In genomic region chr9:84002344-84002743, GRCh38 we compare ENCODE assay signal across 11 cellular contexts. TPM values are rescaled to one million over a fixed set of nuclear protein-coding genes. Genes with fewer than 3 reads are reported as not detected.
A peak's percentile ranks its signal among the peaks of the same experiment; 100 is the strongest.
DNase-seq lines count a peak whose midpoint lies in the region; ATAC-seq and TF ChIP-seq lines count a peak whose summit lies in the region.
"Had no signal": no experiment of that assay in that cellular context is flagged by ENCODE, and none has a peak within 500 bp of the region (broad histone marks: within the 10 kb centered on the region; RNA-seq: fewer than 3 reads in every experiment).

No MANE protein-coding gene starts in this region.

- ATAC-seq in HG02870 (IDR thresholded peaks at IDR 0.05; ENCODE audit: unreplicated experiment), result peak; percentile 82

- H3K9me3 Mint-ChIP-seq in activated CD4-positive, alpha-beta T cell treated with anti-CD3 and anti-CD28 coated beads, Interleukin-2, amount 10 ng/mL, durations not matched to agents 24 days and 14 days, result no peaks in the 10 kb centered on the region
- no peaks in the 10 kb centered on the region for H3K9me3 Mint-ChIP-seq in osteocyte (ENCODE audit: unreplicated experiment)

- no peaks in the 10 kb centered on the region for H3K27me3 Mint-ChIP-seq in activated CD4-positive, alpha-beta T cell treated with anti-CD3 and anti-CD28 coated beads, Interleukin-2, amount 10 ng/mL, durations not matched to agents 24 days and 14 days
- H3K27me3 Mint-ChIP-seq in osteocyte (ENCODE audit: unreplicated experiment), result no peaks in the 10 kb centered on the region

- H3K4me1 Mint-ChIP-seq in activated CD4-positive, alpha-beta T cell treated with anti-CD3 and anti-CD28 coated beads, Interleukin-2, amount 10 ng/mL, durations not matched to agents 24 days and 14 days, result peaks cover 17% of the 10 kb centered on the region
- peaks cover 20% of the 10 kb centered on the region for H3K4me1 Mint-ChIP-seq in osteocyte (ENCODE audit: unreplicated experiment)

- H3K27me3 ChIP-seq in adipocyte (replicated peaks; ENCODE audit: control insufficient read depth, insufficient read depth, low read length), result no peaks in the 10 kb centered on the region

- TF ChIP-seq CTCF in osteocyte (IDR thresholded peaks at IDR 0.05), result no peak

- intact Hi-C loops in activated CD4-positive, alpha-beta T cell treated with anti-CD3 and anti-CD28 coated beads, Interleukin-2, amount 10 ng/mL, durations not matched to agents 24 days and 14 days (cut with micrococcal nuclease), result no loop called here

- peaks cover 31% of the 10 kb centered on the region for H3K36me3 Mint-ChIP-seq in activated CD4-positive, alpha-beta T cell treated with anti-CD3 and anti-CD28 coated beads, Interleukin-2, amount 10 ng/mL, durations not matched to agents 24 days and 14 days (ENCODE audit: low read depth)
- peaks cover 10% of the 10 kb centered on the region for H3K36me3 Mint-ChIP-seq in osteocyte (ENCODE audit: unreplicated experiment)

- H3K9me3 ChIP-seq in adipocyte (ENCODE audit: control insufficient read depth, low read length), result peaks cover under 1% of the 10 kb centered on the region

- no peak for DNase-seq in activated CD4-positive, alpha-beta T cell treated with anti-CD3 and anti-CD28 coated beads, Interleukin-2, amount 10 ng/mL, durations not matched to agents 24 days and 14 days
- no peak for DNase-seq in activated CD4-positive, alpha-beta T cell treated with anti-CD3 and anti-CD28 coated beads for 48 hours
- DNase-seq in adipocyte (ENCODE audit: low read depth) (peak; percentile 27), osteocyte (ENCODE audit: extremely low spot score, unreplicated experiment) (no peak), GOT3 (lab: John Stamatoyannopoulos, UW) (no peak), cerebellum (ENCODE audit: low spot score) (no peak), NCI-H2107 (lab: John Stamatoyannopoulos, UW) (no peak)
- DNase-seq: left cardiac atrium; NCI-H187; stimulated activated CD4-positive, alpha-beta T cell treated with anti-CD3 and anti-CD28 coated beads, Interleukin-4, amount 100 ng/mL, for 4 hours had no signal

- no peak overlapping the region for H3K27ac Mint-ChIP-seq in activated CD4-positive, alpha-beta T cell treated with anti-CD3 and anti-CD28 coated beads, Interleukin-2, amount 10 ng/mL, durations not matched to agents 24 days and 14 days
- H3K27ac Mint-ChIP-seq in osteocyte (ENCODE audit: unreplicated experiment), result peak overlapping the region; percentile 80

- H3K4me3 Mint-ChIP-seq in activated CD4-positive, alpha-beta T cell treated with anti-CD3 and anti-CD28 coated beads, Interleukin-2, amount 10 ng/mL, durations not matched to agents 24 days and 14 days, result peak overlapping the region; percentile 51
- peak overlapping the region; percentile 57 for H3K4me3 Mint-ChIP-seq in osteocyte (ENCODE audit: unreplicated experiment)

- H3K9ac ChIP-seq in adipocyte (ENCODE audit: low read length), result no peak overlapping the region

- peaks cover 13% of the 10 kb centered on the region for H3K4me1 ChIP-seq in adipocyte (ENCODE audit: control insufficient read depth, insufficient read depth, low read length)

- H3K4me3 ChIP-seq in adipocyte (ENCODE audit: low read length), result peak overlapping the region; percentile 57

- H3K36me3 ChIP-seq in adipocyte (ENCODE audit: control insufficient read depth, insufficient read depth, low read length, severe bottlenecking), result no peaks in the 10 kb centered on the region

RNA-seq across cellular contexts. Expression of gene RMI1, which starts 21.7 kb away (rescaled TPM):
- 28.9 and 29.3 TPM in 2 replicates for total RNA-seq in activated CD4-positive, alpha-beta T cell treated with anti-CD3 and anti-CD28 coated beads, Interleukin-2, amount 10 ng/mL, durations not matched to agents 24 days and 14 days
- total RNA-seq in osteocyte (8.2 and 8.7 TPM in 2 replicates), cerebellum (16.9 TPM)

RNA-seq across cellular contexts. Expression of gene HNRNPK, which starts 22.3 kb away (rescaled TPM):
- 892 and 897 TPM in 2 replicates for total RNA-seq in activated CD4-positive, alpha-beta T cell treated with anti-CD3 and anti-CD28 coated beads, Interleukin-2, amount 10 ng/mL, durations not matched to agents 24 days and 14 days
- total RNA-seq in osteocyte (497 and 512 TPM in 2 replicates), cerebellum (553 TPM)
